8 cellular contexts compared by ENCODE assay signal in the genomic region with DNA sequence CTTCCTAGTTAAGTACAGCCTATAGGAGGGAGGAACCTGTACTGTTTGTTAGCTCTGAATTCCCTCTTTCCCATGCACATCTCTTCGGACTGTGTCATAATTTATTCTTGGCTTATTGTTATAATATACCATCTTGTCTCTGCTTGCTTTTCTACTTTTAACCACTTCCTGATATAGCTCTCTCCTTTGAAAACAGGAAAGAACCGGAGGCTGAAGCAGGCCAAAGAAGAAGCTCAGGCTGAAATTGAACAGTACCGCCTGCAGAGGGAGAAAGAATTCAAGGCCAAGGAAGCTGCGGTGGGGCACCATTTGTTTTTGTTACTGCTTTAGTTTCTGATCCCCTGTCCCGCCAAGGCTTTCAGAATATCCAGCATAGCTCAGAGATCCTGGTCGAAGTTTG. TPM values are rescaled to one million over a fixed set of nuclear protein-coding genes. Genes with fewer than 3 reads are reported as not detected.
DNase-seq lines count a peak whose midpoint lies in the region; ATAC-seq lines count a peak whose summit lies in the region.

No MANE protein-coding gene starts in this region.

- peak overlapping the region; percentile 9 for H3K27ac ChIP-seq in CD8-positive, alpha-beta memory T cell (ENCODE audit: low read depth, low read length)
- peak overlapping the region; percentile 64 for H3K27ac ChIP-seq in subcutaneous abdominal adipose tissue (ENCODE audit: low read depth, low read length)

- no peaks in the 10 kb centered on the region for H3K9me3 ChIP-seq in CD8-positive, alpha-beta memory T cell (ENCODE audit: low read length)
- no peaks in the 10 kb centered on the region for H3K9me3 ChIP-seq in subcutaneous abdominal adipose tissue (ENCODE audit: control insufficient read depth in 5 of 5, low read length in 5 of 5)

- CTCF ChIA-PET in CD8-positive, alpha-beta memory T cell (lab: Charles Lee) = interaction anchor here (0.6 to 3.0 kb wide), 26 partner anchors 9 to 211 kb away, joined by 3 to 50 read pairs (median 4); a partner anchor contains a TSS

- no peaks in the 10 kb centered on the region for H3K27me3 ChIP-seq in CD8-positive, alpha-beta memory T cell (ENCODE audit: insufficient read depth, low read length, poor library complexity, severe bottlenecking)
- no peaks in the 10 kb centered on the region for H3K27me3 ChIP-seq in subcutaneous abdominal adipose tissue (ENCODE audit: control insufficient read depth in 5 of 5, insufficient read depth in 4 of 5, low read length in 5 of 5)

- peak; percentile 26 to 79 (median 67) for DNase-seq in CD8-positive, alpha-beta memory T cell
- peak; percentile 85 to 91 for DNase-seq in NOMO-1 (lab: John Stamatoyannopoulos, UW; ENCODE audit: unreplicated experiment in 2 of 2)
- peak; percentile 37 for DNase-seq in activated naive CD4-positive, alpha-beta T cell treated with anti-CD3 and anti-CD28 coated beads, Interleukin-2, amount 50 U/mL, for 16 hours
- DNase-seq in immature natural killer cell = peak; percentile 39 to 50 (median 45)
- DNase-seq in posterior cingulate gyrus = no peak
- no peak for DNase-seq in NCI-H1092 (lab: John Stamatoyannopoulos, UW)

- H3K4me1 Mint-ChIP-seq in CD8-positive, alpha-beta memory T cell = peaks cover 69 to 83% (median 77%) of the 10 kb centered on the region in 3 donors
- H3K4me1 Mint-ChIP-seq in immature natural killer cell = peaks cover 62 to 88% of the 10 kb centered on the region in 2 donors

- POLR2A ChIA-PET in CD8-positive, alpha-beta memory T cell (lab: Charles Lee) = interaction anchor here (0.5 to 3.7 kb wide), 6 partner anchors 19 to 205 kb away, joined by 3 to 33 read pairs (median 7); a partner anchor contains a TSS

- intact Hi-C loops in posterior cingulate gyrus (cut with DNase I) = no loop called here

- peak overlapping the region; percentile 56 for H3K4me3 ChIP-seq in CD8-positive, alpha-beta memory T cell (ENCODE audit: low read length)
- H3K4me3 ChIP-seq in subcutaneous abdominal adipose tissue (ENCODE audit: low read depth in 1 of 5, low read length in 5 of 5) = no peak overlapping the region

- H3K9ac ChIP-seq in subcutaneous abdominal adipose tissue (ENCODE audit: low read length in 5 of 5) = peak overlapping the region; percentile 30 to 72 (median 54)

- H3K9me3 Mint-ChIP-seq in CD8-positive, alpha-beta memory T cell = no peaks in the 10 kb centered on the region
- H3K9me3 Mint-ChIP-seq in immature natural killer cell = no peaks in the 10 kb centered on the region

- H3K27ac Mint-ChIP-seq in CD8-positive, alpha-beta memory T cell = peak overlapping the region; percentile 78 to 97 (median 90)
- peak overlapping the region; percentile 78 to 92 (median 88) for H3K27ac Mint-ChIP-seq in immature natural killer cell

- H3K27me3 Mint-ChIP-seq in CD8-positive, alpha-beta memory T cell = peaks cover 0 to 3% of the 10 kb centered on the region in 2 donors
- H3K27me3 Mint-ChIP-seq in immature natural killer cell (ENCODE audit: low read depth in 3 of 3) = peaks cover 8 to 12% (median 8%) of the 10 kb centered on the region in 3 donors

- peak overlapping the region; percentile 66 to 85 (median 76) for H3K4me3 Mint-ChIP-seq in CD8-positive, alpha-beta memory T cell
- H3K4me3 Mint-ChIP-seq in immature natural killer cell = peak overlapping the region; percentile 57 to 75 (median 63)

- no peak for ATAC-seq in GM18511 (IDR thresholded peaks at IDR 0.05; ENCODE audit: unreplicated experiment)

- H3K36me3 Mint-ChIP-seq in CD8-positive, alpha-beta memory T cell = peaks cover 0 to 74% (median 14%) of the 10 kb centered on the region in 3 donors
- peaks cover 8 to 20% (median 16%) of the 10 kb centered on the region in 3 donors for H3K36me3 Mint-ChIP-seq in immature natural killer cell

- peaks cover 35% of the 10 kb centered on the region for H3K36me3 ChIP-seq in CD8-positive, alpha-beta memory T cell (ENCODE audit: insufficient read depth, low read length)
- H3K36me3 ChIP-seq in subcutaneous abdominal adipose tissue (ENCODE audit: control insufficient read depth in 5 of 5, insufficient read depth in 5 of 5, low read length in 5 of 5) = peaks cover 5 to 44% (median 36%) of the 10 kb centered on the region in 5 donors

- H3K4me1 ChIP-seq in CD8-positive, alpha-beta memory T cell (ENCODE audit: insufficient read depth, low read length) = peaks cover 53% of the 10 kb centered on the region
- H3K4me1 ChIP-seq in subcutaneous abdominal adipose tissue (ENCODE audit: control insufficient read depth in 5 of 5, insufficient read depth in 5 of 5, low read length in 5 of 5) = peaks cover 0 to 49% (median 47%) of the 10 kb centered on the region in 5 donors

RNA-seq across cellular contexts. Expression of a gene that starts 4.8 kb away (rescaled TPM):
- total RNA-seq in CD8-positive, alpha-beta memory T cell = 10 to 100 TPM; 48.2 to 49.0 TPM
- 278 TPM for polyA plus RNA-seq in CD8-positive, alpha-beta memory T cell
- 100 to 1,000 TPM; 190 to 321 (median 241) TPM for polyA plus RNA-seq in immature natural killer cell

RNA-seq across cellular contexts. Expression of a gene that starts 18.7 kb away (rescaled TPM):
- total RNA-seq in CD8-positive, alpha-beta memory T cell = 10 to 100 TPM; 20.2 to 21.1 TPM
- 9.7 TPM for polyA plus RNA-seq in CD8-positive, alpha-beta memory T cell
- 10 to 100 TPM in 1 of 3 donors, 1 to 10 TPM in 2; 6.9 to 13.7 (median 7.7) TPM for polyA plus RNA-seq in immature natural killer cell

Comparison
In these comparisons a context has a peak if more than half of its experiments do, and no peak if none do; other contexts are left out.
1. DNase-seq: peak in CD8-positive, alpha-beta memory T cell (5 of 5), NOMO-1 (2 of 2), activated naive CD4-positive, alpha-beta T cell treated with anti-CD3 and anti-CD28 coated beads, Interleukin-2, amount 50 U/mL, for 16 hours (single experiment) and immature natural killer cell (3 of 3); none in posterior cingulate gyrus (0 of 10) and NCI-H1092 (single experiment).